1 cellular context compared by ENCODE assay signal in the genomic region with DNA sequence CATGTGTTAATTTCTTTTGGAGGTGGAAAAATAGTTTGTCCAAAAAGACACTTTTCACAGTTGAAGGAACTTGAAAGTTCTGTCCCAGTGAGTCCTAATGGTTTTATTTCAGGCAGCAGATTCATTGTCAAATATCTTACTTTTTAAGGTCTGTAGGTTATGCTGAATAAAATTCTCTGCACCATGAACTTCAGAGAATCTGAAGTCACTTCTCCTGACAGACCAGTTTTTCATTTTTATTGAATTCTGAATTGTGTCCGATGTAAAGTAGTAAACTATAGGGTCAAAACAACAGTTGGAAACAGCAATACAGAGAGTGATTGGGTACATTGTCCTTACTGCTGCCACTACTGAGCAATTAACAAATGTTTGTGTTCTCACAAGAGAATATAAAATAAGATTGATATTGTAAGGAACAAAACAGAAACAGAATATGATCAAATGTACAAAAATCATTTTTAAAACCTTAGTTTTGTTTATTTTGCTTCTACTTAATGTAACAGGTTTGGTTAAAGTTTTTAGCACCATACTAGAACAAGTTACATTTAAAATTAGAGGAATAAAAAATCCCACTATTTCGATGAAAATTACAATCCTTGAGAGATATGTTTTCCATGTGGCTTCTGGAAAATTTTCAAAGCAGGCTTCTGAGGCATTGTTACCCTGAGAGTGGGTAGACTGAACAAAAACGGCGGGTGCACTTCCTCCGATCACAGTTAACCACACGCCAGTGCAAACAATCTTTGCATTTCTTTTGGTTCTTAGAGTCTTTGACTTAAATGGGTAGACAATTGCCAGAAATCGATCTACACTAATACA.
TF ChIP-seq lines count a peak whose summit lies in the region.

No MANE protein-coding gene starts in this region.

TF ChIP-seq in liver, 16 proteins besides CTCF, POLR2A, EP300 and RAD21 (continued from another document):
- TF ChIP-seq, protein P1, sequence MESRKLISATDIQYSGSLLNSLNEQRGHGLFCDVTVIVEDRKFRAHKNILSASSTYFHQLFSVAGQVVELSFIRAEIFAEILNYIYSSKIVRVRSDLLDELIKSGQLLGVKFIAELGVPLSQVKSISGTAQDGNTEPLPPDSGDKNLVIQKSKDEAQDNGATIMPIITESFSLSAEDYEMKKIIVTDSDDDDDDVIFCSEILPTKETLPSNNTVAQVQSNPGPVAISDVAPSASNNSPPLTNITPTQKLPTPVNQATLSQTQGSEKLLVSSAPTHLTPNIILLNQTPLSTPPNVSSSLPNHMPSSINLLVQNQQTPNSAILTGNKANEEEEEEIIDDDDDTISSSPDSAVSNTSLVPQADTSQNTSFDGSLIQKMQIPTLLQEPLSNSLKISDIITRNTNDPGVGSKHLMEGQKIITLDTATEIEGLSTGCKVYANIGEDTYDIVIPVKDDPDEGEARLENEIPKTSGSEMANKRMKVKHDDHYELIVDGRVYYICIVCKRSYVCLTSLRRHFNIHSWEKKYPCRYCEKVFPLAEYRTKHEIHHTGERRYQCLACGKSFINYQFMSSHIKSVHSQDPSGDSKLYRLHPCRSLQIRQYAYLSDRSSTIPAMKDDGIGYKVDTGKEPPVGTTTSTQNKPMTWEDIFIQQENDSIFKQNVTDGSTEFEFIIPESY (IDR thresholded peaks at IDR 0.05), result no peak
- no peak for TF ChIP-seq JUND (IDR thresholded peaks at IDR 0.05)
